ENCODE assay signal across 17 cellular contexts in the genomic region with DNA sequence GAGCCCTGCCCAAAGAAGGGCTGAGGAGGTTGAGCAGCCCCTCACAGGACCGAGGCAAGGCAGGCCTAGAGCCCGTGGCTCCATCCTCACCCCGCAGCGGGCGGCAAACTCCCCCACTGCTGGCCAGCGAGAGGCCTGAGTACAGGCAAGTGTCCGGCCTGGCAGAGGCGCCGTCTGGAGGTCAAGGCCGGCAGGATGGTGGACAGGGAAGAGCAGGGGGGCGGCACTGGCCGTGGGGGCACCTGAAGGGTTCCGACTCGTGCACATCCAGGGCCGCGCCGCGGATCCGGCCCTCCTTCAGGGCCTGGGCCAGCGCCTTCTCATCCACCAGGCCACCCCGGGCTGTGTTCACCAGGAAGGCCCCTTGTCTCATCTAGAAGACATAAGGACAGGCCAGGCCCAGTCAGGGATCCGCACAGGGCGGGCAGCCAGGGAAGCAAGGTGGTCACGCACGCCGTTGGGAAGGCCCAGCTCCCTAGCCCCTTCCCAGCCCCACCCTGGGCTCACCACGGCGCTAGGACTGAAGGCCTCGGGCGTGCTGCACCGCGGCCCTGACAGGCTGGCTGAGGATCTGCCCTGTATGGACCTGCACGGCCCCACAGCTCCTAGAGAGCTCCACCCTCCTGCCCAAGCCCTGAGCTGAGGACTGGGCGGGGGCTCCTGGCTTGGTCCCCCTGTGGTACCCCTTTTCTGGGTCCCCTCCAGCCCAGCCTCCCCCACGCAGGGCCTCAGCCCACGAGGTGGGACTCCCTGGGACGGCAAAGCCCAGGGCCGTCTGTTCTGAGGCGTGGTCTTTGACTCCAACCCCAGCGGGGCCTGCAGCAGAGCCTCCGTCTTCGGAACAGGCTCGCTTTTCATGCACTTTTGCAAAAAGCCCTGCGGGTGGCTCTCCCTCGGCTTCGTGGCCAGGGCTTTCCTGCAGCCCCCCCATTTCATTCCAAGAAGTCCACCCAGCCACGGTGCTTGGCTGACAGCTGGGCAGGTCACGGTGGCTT.
"Had no signal": no experiment of that assay in that cellular context is flagged by ENCODE, and none has a peak within 500 bp of the region (broad histone marks: within the 10 kb centered on the region; RNA-seq: fewer than 3 reads in every experiment).

No MANE protein-coding gene starts in this region.

- ATAC-seq: activated CD8-positive, alpha-beta memory T cell treated with anti-CD3 and anti-CD28 coated beads, Interleukin-2, amount 10 ng/mL, durations not matched to agents 7 days and 5 days; activated T-cell treated with anti-CD3 and anti-CD28 coated beads, Interleukin-2, amount 50 U/mL, for 4 hours; foreskin keratinocyte had no signal

- H3K27me3 Mint-ChIP-seq: activated CD8-positive, alpha-beta memory T cell treated with anti-CD3 and anti-CD28 coated beads, Interleukin-2, amount 10 ng/mL, durations not matched to agents 7 days and 5 days; activated naive CD8-positive, alpha-beta T cell treated with anti-CD3 and anti-CD28 coated beads for 36 hours; stimulated activated naive CD8-positive, alpha-beta T cell treated with anti-CD3 and anti-CD28 coated beads, Interleukin-15, Interleukin-2, amounts not matched to agents 100 ng/mL and 50 ng/mL, for 24 hours had no signal

- H3K9me3 ChIP-seq: left lung, tibial artery had no signal

- FAIRE-seq: endometrium, islet of Langerhans had no signal

- DNase-seq: activated CD4-positive, alpha-beta T cell treated with anti-CD3 and anti-CD28 coated beads for 1 hour; activated CD4-positive, alpha-beta T cell treated with anti-CD3 and anti-CD28 coated beads, Interleukin-2, amount 50 U/mL, for 48 hours; activated CD8-positive, alpha-beta memory T cell treated with anti-CD3 and anti-CD28 coated beads, Interleukin-2, amount 10 ng/mL, durations not matched to agents 7 days and 5 days; activated gamma-delta T cell; activated naive CD8-positive, alpha-beta T cell treated with anti-CD3 and anti-CD28 coated beads for 36 hours; activated T-cell treated with anti-CD3 and anti-CD28 coated beads, Interleukin-2, amount 50 U/mL, for 4 hours; aorta; foreskin keratinocyte; mesendoderm; nephron progenitor cell; stimulated activated CD4-positive, alpha-beta T cell treated with anti-CD3 and anti-CD28 coated beads, Interleukin-12 subunit alpha, Interleukin-12 subunit beta, amount 100 ng/mL, for 4 hours; tibial artery had no signal

- H3K9me3 Mint-ChIP-seq: activated T-cell treated with anti-CD3 and anti-CD28 coated beads, Interleukin-2, amount 50 U/mL, for 4 hours; nephron progenitor cell; stimulated activated naive CD8-positive, alpha-beta T cell treated with anti-CD3 and anti-CD28 coated beads, Interleukin-15, Interleukin-2, amounts not matched to agents 100 ng/mL and 50 ng/mL, for 24 hours; T-helper 2 cell treated with Interferon-gamma antibody and Interleukin-4, amounts not matched to agents 5 μg/mL and 100 μg/mL, for 36 hours had no signal

- H3K4me3 Mint-ChIP-seq: activated CD8-positive, alpha-beta memory T cell treated with anti-CD3 and anti-CD28 coated beads, Interleukin-2, amount 10 ng/mL, durations not matched to agents 7 days and 5 days; activated naive CD8-positive, alpha-beta T cell treated with anti-CD3 and anti-CD28 coated beads for 36 hours; activated T-cell treated with anti-CD3 and anti-CD28 coated beads, Interleukin-2, amount 50 U/mL, for 4 hours; nephron progenitor cell; stimulated activated naive CD8-positive, alpha-beta T cell treated with anti-CD3 and anti-CD28 coated beads, Interleukin-15, Interleukin-2, amounts not matched to agents 100 ng/mL and 50 ng/mL, for 24 hours had no signal

- H3K4me3 ChIP-seq: left lung, tibial artery had no signal

- H3K27ac ChIP-seq: foreskin keratinocyte, left lung, tibial artery had no signal

- H3K27me3 ChIP-seq: foreskin keratinocyte, left lung, tibial artery had no signal

- H3K27ac Mint-ChIP-seq: activated naive CD8-positive, alpha-beta T cell treated with anti-CD3 and anti-CD28 coated beads for 36 hours; nephron progenitor cell; stimulated activated naive CD8-positive, alpha-beta T cell treated with anti-CD3 and anti-CD28 coated beads, Interleukin-15, Interleukin-2, amounts not matched to agents 100 ng/mL and 50 ng/mL, for 24 hours; T-helper 2 cell treated with Interferon-gamma antibody and Interleukin-4, amounts not matched to agents 5 μg/mL and 100 μg/mL, for 36 hours had no signal
